23 cellular contexts compared by ENCODE assay signal in the genomic region with DNA sequence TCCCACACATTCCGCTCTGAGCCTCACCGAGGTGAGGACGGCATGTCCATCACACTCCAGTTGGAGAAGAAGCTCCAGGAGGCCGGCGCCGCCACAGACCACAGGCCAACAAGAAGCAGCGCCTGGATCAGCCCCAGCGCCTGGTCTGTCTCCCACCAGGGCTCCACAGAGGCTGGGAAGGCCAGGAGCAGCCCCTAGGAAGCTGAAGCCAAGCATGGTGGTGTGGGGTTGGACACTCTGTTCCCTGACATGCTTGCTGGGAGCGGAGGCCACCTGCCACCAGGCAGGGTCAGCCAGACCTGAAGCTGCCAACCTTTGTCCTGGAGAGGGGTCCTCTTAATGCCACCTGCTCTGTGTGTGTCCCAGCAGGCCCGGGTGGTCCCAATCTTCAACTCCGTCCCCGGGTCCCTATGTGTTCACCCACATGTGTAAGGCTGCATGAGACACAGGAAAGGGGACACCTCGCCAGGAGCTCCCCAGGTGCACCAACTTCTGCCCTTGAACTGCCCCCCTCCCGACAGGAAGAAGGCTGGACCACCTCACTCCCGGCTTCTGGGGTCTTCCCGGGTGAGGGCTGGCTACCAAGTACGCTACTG.
A peak's percentile ranks its signal among the peaks of the same experiment; 100 is the strongest.
DNase-seq lines count a peak whose midpoint lies in the region; ATAC-seq and TF ChIP-seq lines count a peak whose summit lies in the region.
"Had no signal": no experiment of that assay in that cellular context is flagged by ENCODE, and none has a peak within 500 bp of the region (broad histone marks: within the 10 kb centered on the region; RNA-seq: fewer than 3 reads in every experiment).

No MANE protein-coding gene starts in this region.

- H3K27me3 ChIP-seq in lower lobe of right lung (ENCODE audit: low read depth), result peaks cover 11% of the 10 kb centered on the region
- H3K27me3 ChIP-seq: cardiac muscle cell, testis had no signal

- H3K4me1 ChIP-seq in lower lobe of right lung, result peaks cover 4% of the 10 kb centered on the region
- H3K4me1 ChIP-seq: adrenal gland, Caco-2, SJCRH30, testis had no signal

- peak; percentile 6 for DNase-seq in natural killer cell
- DNase-seq in natural killer cell treated with Interleukin-12 subunit alpha and Interleukin-12 subunit beta and Interleukin-15 and Interleukin-18, amount 100 ng/mL, for 72 hours (ENCODE audit: low spot score), result no peak
- no peak for DNase-seq in SK-N-MC (ENCODE audit: low read depth, low spot score)
- DNase-seq in lower lobe of right lung, result peak; percentile 26
- DNase-seq in endothelial cell (ENCODE audit: low spot score), result no peak
- no peak for DNase-seq in COLO668 (lab: John Stamatoyannopoulos, UW; ENCODE audit: unreplicated experiment)
- DNase-seq in NCI-H1417 treated with DMSO at 0.1 percent for 48 hours (lab: John Stamatoyannopoulos, UW), result no peak
- DNase-seq: activated B cell treated with CpG ODN at 0.5 μM for 24 hours; adrenal gland; dermis blood vessel endothelial cell; foreskin melanocyte; NCI-H1436; NCI-H2171; NCI-H748 treated with DMSO at 0.1 percent for 48 hours; retina; SJCRH30; stimulated activated CD4-positive, alpha-beta T cell treated with anti-CD3 and anti-CD28 coated beads, Interleukin-15, amount 100 ng/mL, for 24 hours; T-helper 17 cell; testis had no signal

- H3K9ac ChIP-seq in SK-N-MC (ENCODE audit: insufficient read length), result peak overlapping the region; percentile 27

- H3K4me3 ChIP-seq in SK-N-MC (peak overlapping the region; percentile 53; the same call in 1 of the 2 replicates), lower lobe of right lung (no peak overlapping the region)
- H3K4me3 ChIP-seq: adrenal gland, cardiac muscle cell, SJCRH30, testis had no signal

- no peaks in the 10 kb centered on the region for H3K27me3 Mint-ChIP-seq in natural killer cell (ENCODE audit: low read depth in 2 of 2)
- H3K27me3 Mint-ChIP-seq in natural killer cell treated with Interleukin-12 subunit alpha and Interleukin-12 subunit beta and Interleukin-15 and Interleukin-18, amount 100 ng/mL, for 72 hours, result peaks cover 6 to 12% of the 10 kb centered on the region in 2 donors
- H3K27me3 Mint-ChIP-seq in endothelial cell (ENCODE audit: unreplicated experiment), result peaks cover 15% of the 10 kb centered on the region
- H3K27me3 Mint-ChIP-seq: activated B cell treated with CpG ODN at 0.5 μM for 24 hours had no signal

- H3K9me3 ChIP-seq in SK-N-MC (ENCODE audit: low read depth, low read length) (no peaks in the 10 kb centered on the region), lower lobe of right lung (no peaks in the 10 kb centered on the region)
- H3K9me3 ChIP-seq: adrenal gland, Caco-2, SJCRH30, testis had no signal

- intact Hi-C loops in natural killer cell (cut with micrococcal nuclease) (no loop called here), lower lobe of right lung (cut with DNase I) (no loop called here)

- H3K4me1 Mint-ChIP-seq in natural killer cell (no peaks in the 10 kb centered on the region), endothelial cell (ENCODE audit: unreplicated experiment) (peaks cover 5% of the 10 kb centered on the region)
- H3K4me1 Mint-ChIP-seq in natural killer cell treated with Interleukin-12 subunit alpha and Interleukin-12 subunit beta and Interleukin-15 and Interleukin-18, amount 100 ng/mL, for 72 hours (ENCODE audit: low read depth in 2 of 2), result no peaks in the 10 kb centered on the region
- H3K4me1 Mint-ChIP-seq: activated B cell treated with CpG ODN at 0.5 μM for 24 hours; activated T-helper 17 cell treated with anti-CD3 and anti-CD28 coated beads, Interleukin-2, amount 50 U/mL, for 72 hours; T-helper 17 cell had no signal

- ATAC-seq in natural killer cell (no peak), lower lobe of right lung (no peak)
- ATAC-seq in natural killer cell treated with Interleukin-12 subunit alpha and Interleukin-12 subunit beta and Interleukin-15 and Interleukin-18, amount 100 ng/mL, for 72 hours, result no peak
- ATAC-seq: activated T-helper 17 cell treated with anti-CD3 and anti-CD28 coated beads, Interleukin-2, amount 50 U/mL, for 72 hours; T-helper 17 cell had no signal

- no peaks in the 10 kb centered on the region for H3K36me3 Mint-ChIP-seq in natural killer cell
- H3K36me3 Mint-ChIP-seq in natural killer cell treated with Interleukin-12 subunit alpha and Interleukin-12 subunit beta and Interleukin-15 and Interleukin-18, amount 100 ng/mL, for 72 hours, result no peaks in the 10 kb centered on the region
- H3K36me3 Mint-ChIP-seq in endothelial cell (ENCODE audit: low read depth, unreplicated experiment), result no peaks in the 10 kb centered on the region

- no peak for TF ChIP-seq CTCF in natural killer cell (IDR thresholded peaks at IDR 0.05)
- TF ChIP-seq CTCF in lower lobe of right lung (IDR thresholded peaks at IDR 0.05), result no peak
- no peak for TF ChIP-seq CTCF in endothelial cell (IDR thresholded peaks at IDR 0.05; ENCODE audit: unreplicated experiment)

- H3K4me3 Mint-ChIP-seq in natural killer cell (no peak overlapping the region), endothelial cell (ENCODE audit: unreplicated experiment) (no peak overlapping the region)
- H3K4me3 Mint-ChIP-seq in natural killer cell treated with Interleukin-12 subunit alpha and Interleukin-12 subunit beta and Interleukin-15 and Interleukin-18, amount 100 ng/mL, for 72 hours, result no peak overlapping the region
- H3K4me3 Mint-ChIP-seq: activated B cell treated with CpG ODN at 0.5 μM for 24 hours; activated T-helper 17 cell treated with anti-CD3 and anti-CD28 coated beads, Interleukin-2, amount 50 U/mL, for 72 hours; T-helper 17 cell had no signal

- H3K27ac Mint-ChIP-seq in natural killer cell (no peak overlapping the region), endothelial cell (ENCODE audit: unreplicated experiment) (no peak overlapping the region)
- H3K27ac Mint-ChIP-seq in natural killer cell treated with Interleukin-12 subunit alpha and Interleukin-12 subunit beta and Interleukin-15 and Interleukin-18, amount 100 ng/mL, for 72 hours, result no peak overlapping the region
- H3K27ac Mint-ChIP-seq: activated B cell treated with CpG ODN at 0.5 μM for 24 hours; activated T-helper 17 cell treated with anti-CD3 and anti-CD28 coated beads, Interleukin-2, amount 50 U/mL, for 72 hours; T-helper 17 cell had no signal

- H3K36me3 ChIP-seq in SK-N-MC (ENCODE audit: insufficient read depth, low read length), result no peaks in the 10 kb centered on the region
- H3K36me3 ChIP-seq in lower lobe of right lung, result no peaks in the 10 kb centered on the region
- H3K36me3 ChIP-seq: adrenal gland, cardiac muscle cell, SJCRH30 had no signal

- no peaks in the 10 kb centered on the region for H3K9me3 Mint-ChIP-seq in natural killer cell
- H3K9me3 Mint-ChIP-seq in natural killer cell treated with Interleukin-12 subunit alpha and Interleukin-12 subunit beta and Interleukin-15 and Interleukin-18, amount 100 ng/mL, for 72 hours, result no peaks in the 10 kb centered on the region
- H3K9me3 Mint-ChIP-seq in endothelial cell (ENCODE audit: unreplicated experiment), result no peaks in the 10 kb centered on the region
- H3K9me3 Mint-ChIP-seq: activated B cell treated with CpG ODN at 0.5 μM for 24 hours; activated T-helper 17 cell treated with anti-CD3 and anti-CD28 coated beads, Interleukin-2, amount 50 U/mL, for 72 hours had no signal

- peak overlapping the region; percentile 90 for H3K27ac ChIP-seq in SK-N-MC
- H3K27ac ChIP-seq in lower lobe of right lung, result no peak overlapping the region
- H3K27ac ChIP-seq: adrenal gland, cardiac muscle cell, epithelial cell of prostate, SJCRH30, testis had no signal

Comparison
In these comparisons a context has a peak if more than half of its experiments do, and no peak if none do; other contexts are left out.
1. DNase-seq: peak in natural killer cell (single experiment) and lower lobe of right lung (single experiment); none in natural killer cell treated with Interleukin-12 subunit alpha and Interleukin-12 subunit beta and Interleukin-15 and Interleukin-18, amount 100 ng/mL, for 72 hours (single experiment), SK-N-MC (single experiment), endothelial cell (single experiment), COLO668 (single experiment) and NCI-H1417 treated with DMSO at 0.1 percent for 48 hours (single experiment).